ENCODE assay signal across 29 cellular contexts in genomic region chr5:15459200-15459599, GRCh38.
"Had no signal": no experiment of that assay in that cellular context is flagged by ENCODE, and none has a peak within 500 bp of the region (broad histone marks: within the 10 kb centered on the region; RNA-seq: fewer than 3 reads in every experiment).

No MANE protein-coding gene starts in this region.

- H3K27me3 ChIP-seq: stomach, suprapubic skin, testis, thyroid gland, tibial artery, tibial nerve, transverse colon, upper lobe of left lung, upper lobe of right lung, uterus, vagina had no signal

- H3K9me3 ChIP-seq: suprapubic skin, testis, thoracic aorta, thyroid gland, upper lobe of right lung, uterus, vagina had no signal

- H3K36me3 Mint-ChIP-seq: stimulated activated effector memory CD8-positive, alpha-beta T cell treated with anti-CD3 and anti-CD28 coated beads, Interleukin-12 subunit alpha, Interleukin-12 subunit beta, amount 100 ng/mL, for 72 hours; stimulated activated memory B cell treated with anti-CD40 and anti-IgM and Interleukin-4, amounts not matched to agents 10 μg/mL and 1 μg/mL and 100 μg/mL, for 72 hours; type B pancreatic cell had no signal

- H3K4me1 Mint-ChIP-seq: stimulated activated effector memory CD8-positive, alpha-beta T cell treated with anti-CD3 and anti-CD28 coated beads, Interleukin-12 subunit alpha, Interleukin-12 subunit beta, amount 100 ng/mL, for 72 hours; stimulated activated memory B cell treated with anti-CD40 and anti-IgM and Interleukin-4, amounts not matched to agents 10 μg/mL and 1 μg/mL and 100 μg/mL, for 72 hours; stimulated activated naive B cell treated with anti-CD40 and anti-IgM and Interleukin-4, amounts not matched to agents 10 μg/mL and 1 μg/mL and 100 μg/mL, for 72 hours; stimulated activated naive CD8-positive, alpha-beta T cell treated with anti-CD3 and anti-CD28 coated beads, Interleukin-15, amount 100 ng/mL, for 72 hours had no signal

- ATAC-seq: stimulated activated effector memory CD8-positive, alpha-beta T cell treated with anti-CD3 and anti-CD28 coated beads, Interleukin-12 subunit alpha, Interleukin-12 subunit beta, amount 100 ng/mL, for 72 hours; stimulated activated memory B cell treated with anti-CD40 and anti-IgM and Interleukin-4, amounts not matched to agents 10 μg/mL and 1 μg/mL and 100 μg/mL, for 72 hours; stimulated activated naive B cell treated with anti-CD40 and anti-IgM and Interleukin-4, amounts not matched to agents 10 μg/mL and 1 μg/mL and 100 μg/mL, for 72 hours; stimulated activated naive CD8-positive, alpha-beta T cell treated with anti-CD3 and anti-CD28 coated beads, Interleukin-15, amount 100 ng/mL, for 72 hours; stimulated activated naive CD8-positive, alpha-beta T cell treated with anti-CD3 and anti-CD28 coated beads, Interleukin-15, Interleukin-2, amounts not matched to agents 100 U/mL and 50 U/mL, for 24 hours; upper lobe of right lung had no signal

- H3K36me3 ChIP-seq: stomach, suprapubic skin, thoracic aorta, thyroid gland, tibial artery, tibial nerve, transverse colon, upper lobe of left lung, upper lobe of right lung, uterus, vagina had no signal

- FAIRE-seq: urothelium cell line had no signal

- H3K4me3 Mint-ChIP-seq: stimulated activated effector memory CD8-positive, alpha-beta T cell treated with anti-CD3 and anti-CD28 coated beads, Interleukin-12 subunit alpha, Interleukin-12 subunit beta, amount 100 ng/mL, for 72 hours; stimulated activated memory B cell treated with anti-CD40 and anti-IgM and Interleukin-4, amounts not matched to agents 10 μg/mL and 1 μg/mL and 100 μg/mL, for 72 hours; stimulated activated naive B cell treated with anti-CD40 and anti-IgM and Interleukin-4, amounts not matched to agents 10 μg/mL and 1 μg/mL and 100 μg/mL, for 72 hours; stimulated activated naive CD8-positive, alpha-beta T cell treated with anti-CD3 and anti-CD28 coated beads, Interleukin-15, amount 100 ng/mL, for 72 hours; stimulated activated naive CD8-positive, alpha-beta T cell treated with anti-CD3 and anti-CD28 coated beads, Interleukin-15, Interleukin-2, amounts not matched to agents 100 ng/mL and 50 ng/mL, for 24 hours; type B pancreatic cell had no signal

- H3K4me3 ChIP-seq: stomach, suprapubic skin, testis, thoracic aorta, thyroid gland, tibial artery, tibial nerve, transverse colon, upper lobe of left lung, upper lobe of right lung, uterus, vagina had no signal

- H3K27ac Mint-ChIP-seq: stimulated activated effector memory CD8-positive, alpha-beta T cell treated with anti-CD3 and anti-CD28 coated beads, Interleukin-12 subunit alpha, Interleukin-12 subunit beta, amount 100 ng/mL, for 72 hours; stimulated activated memory B cell treated with anti-CD40 and anti-IgM and Interleukin-4, amounts not matched to agents 10 μg/mL and 1 μg/mL and 100 μg/mL, for 72 hours; stimulated activated naive B cell treated with anti-CD40 and anti-IgM and Interleukin-4, amounts not matched to agents 10 μg/mL and 1 μg/mL and 100 μg/mL, for 72 hours; stimulated activated naive CD8-positive, alpha-beta T cell treated with anti-CD3 and anti-CD28 coated beads, Interleukin-15, amount 100 ng/mL, for 72 hours; stimulated activated naive CD8-positive, alpha-beta T cell treated with anti-CD3 and anti-CD28 coated beads, Interleukin-15, Interleukin-2, amounts not matched to agents 100 ng/mL and 50 ng/mL, for 24 hours; type B pancreatic cell had no signal

- H3K4me1 ChIP-seq: stomach, suprapubic skin, testis, thyroid gland, tibial artery, tibial nerve, transverse colon, upper lobe of left lung, upper lobe of right lung, uterus, vagina had no signal

- DNase-seq: stimulated activated CD4-positive, alpha-beta T cell treated with anti-CD3 and anti-CD28 coated beads, Interleukin-2, amount 100 ng/mL, for 48 hours; stimulated activated CD4-positive, alpha-beta T cell treated with anti-CD3 and anti-CD28 coated beads, Interleukin-4, amount 100 ng/mL, for 1 hour; stimulated activated CD4-positive, alpha-beta T cell treated with anti-CD3 and anti-CD28 coated beads, Interleukin-4, amount 100 ng/mL, for 24 hours; stimulated activated CD4-positive, alpha-beta T cell treated with anti-CD3 and anti-CD28 coated beads, Interleukin-4, amount 100 ng/mL, for 4 hours; stimulated activated CD8-positive, alpha-beta memory T cell treated with anti-CD3 and anti-CD28 coated beads, Interleukin-4, amount 100 ng/mL, for 48 hours; stimulated activated naive B cell treated with anti-CD40 and anti-IgM and Interleukin-4, amounts not matched to agents 10 μg/mL and 1 μg/mL and 100 μg/mL, for 72 hours; stimulated activated naive CD4-positive, alpha-beta T cell; stimulated activated naive CD4-positive, alpha-beta T cell treated with Interleukin-2 at 50 U/mL for 16 hours; stimulated activated naive CD8-positive, alpha-beta T cell treated with anti-CD3 and anti-CD28 coated beads, Interleukin-15, amount 100 ng/mL, for 72 hours; stimulated activated naive CD8-positive, alpha-beta T cell treated with anti-CD3 and anti-CD28 coated beads, Interleukin-15, Interleukin-2, amounts not matched to agents 100 U/mL and 50 U/mL, for 24 hours; stomach; substantia nigra; testis; thyroid gland; tibial artery; transverse colon; trophoblast cell; upper lobe of left lung; upper lobe of right lung; uterus had no signal

- H3K27me3 Mint-ChIP-seq: stimulated activated memory B cell treated with anti-CD40 and anti-IgM and Interleukin-4, amounts not matched to agents 10 μg/mL and 1 μg/mL and 100 μg/mL, for 72 hours; stimulated activated naive B cell treated with anti-CD40 and anti-IgM and Interleukin-4, amounts not matched to agents 10 μg/mL and 1 μg/mL and 100 μg/mL, for 72 hours; stimulated activated naive CD8-positive, alpha-beta T cell treated with anti-CD3 and anti-CD28 coated beads, Interleukin-15, amount 100 ng/mL, for 72 hours; stimulated activated naive CD8-positive, alpha-beta T cell treated with anti-CD3 and anti-CD28 coated beads, Interleukin-15, Interleukin-2, amounts not matched to agents 100 ng/mL and 50 ng/mL, for 24 hours; type B pancreatic cell had no signal

- H3K27ac ChIP-seq: stomach, suprapubic skin, testis, thoracic aorta, thyroid gland, tibial artery, tibial nerve, transverse colon, upper lobe of left lung, upper lobe of right lung, uterus, vagina had no signal
